ENCODE assay signal across 8 cellular contexts in genomic region chr6:106102034-106102433, GRCh38. TPM values are rescaled to one million over a fixed set of nuclear protein-coding genes. Genes with fewer than 3 reads are reported as not detected.
DNase-seq lines count a peak whose midpoint lies in the region; ATAC-seq and TF ChIP-seq lines count a peak whose summit lies in the region.

No MANE protein-coding gene starts in this region.

- CTCF ChIA-PET in activated CD4-positive, alpha-beta memory T cell treated with anti-CD3 and anti-CD28 coated beads for 36 hours (lab: Charles Lee): interaction anchor here (0.8 to 5.1 kb wide), 9 partner anchors 10 to 671 kb away, joined by 3 to 38 read pairs (median 4); no protein-coding TSS in a partner anchor

- peaks cover 82% of the 10 kb centered on the region for H3K36me3 Mint-ChIP-seq in activated CD4-positive, alpha-beta memory T cell treated with anti-CD3 and anti-CD28 coated beads for 36 hours

- H3K27me3 ChIP-seq in right atrium auricular region (peaks cover 0 to 5% of the 10 kb centered on the region in 2 donors), hepatocyte (no peaks in the 10 kb centered on the region)

- 95% methylated on average over 5 of the region's 5 CpGs for WGBS in hepatocyte (ENCODE audit: low lambda C conversion rate, missing lambda C conversion rate)

- H3K9me2 ChIP-seq in hepatocyte (replicated peaks; ENCODE audit: insufficient read depth): no peaks in the 10 kb centered on the region

- H4K20me1 ChIP-seq in hepatocyte (ENCODE audit: insufficient read depth, poor library complexity, severe bottlenecking): peaks cover 3% of the 10 kb centered on the region

- H3K4me3 Mint-ChIP-seq in activated CD4-positive, alpha-beta memory T cell treated with anti-CD3 and anti-CD28 coated beads for 36 hours: peak overlapping the region; percentile 91

- H3K36me3 ChIP-seq in right atrium auricular region (no peaks in the 10 kb centered on the region), hepatocyte (replicated peaks; ENCODE audit: insufficient read depth, low read depth) (no peaks in the 10 kb centered on the region)

- intact Hi-C loops in activated CD4-positive, alpha-beta memory T cell treated with anti-CD3 and anti-CD28 coated beads for 36 hours (cut with micrococcal nuclease): loop anchor here (1.0 to 5.0 kb wide), 7 partner anchors 12 to 180 kb away; no protein-coding TSS in a partner anchor

- no peaks in the 10 kb centered on the region for H3K27me3 Mint-ChIP-seq in activated CD4-positive, alpha-beta memory T cell treated with anti-CD3 and anti-CD28 coated beads for 36 hours

- H3K9me3 ChIP-seq in right atrium auricular region (no peaks in the 10 kb centered on the region), hepatocyte (ENCODE audit: low read depth) (no peaks in the 10 kb centered on the region)

- H3K4me1 Mint-ChIP-seq in activated CD4-positive, alpha-beta memory T cell treated with anti-CD3 and anti-CD28 coated beads for 36 hours (ENCODE audit: low read depth): peaks cover 78% of the 10 kb centered on the region

- TF ChIP-seq CTCF in right atrium auricular region (IDR thresholded peaks at IDR 0.05): no peak
- TF ChIP-seq CTCF in hepatocyte (IDR thresholded peaks at IDR 0.05; ENCODE audit: poor library complexity): no peak

- H3K27ac ChIP-seq in right atrium auricular region (no peak overlapping the region), hepatocyte (no peak overlapping the region)

- H2AFZ ChIP-seq in hepatocyte: no peak overlapping the region

- peaks cover 2% of the 10 kb centered on the region for H3K79me2 ChIP-seq in hepatocyte

- H3K4me3 ChIP-seq in right atrium auricular region (no peak overlapping the region), hepatocyte (no peak overlapping the region)

- ATAC-seq in GM18873 (IDR thresholded peaks at IDR 0.05; ENCODE audit: low FRiP score, unreplicated experiment) (peak; percentile 41), HG02798 (IDR thresholded peaks at IDR 0.05; ENCODE audit: poor library complexity, unreplicated experiment) (peak; percentile 63)

- peak overlapping the region; percentile 96 for H3K27ac Mint-ChIP-seq in activated CD4-positive, alpha-beta memory T cell treated with anti-CD3 and anti-CD28 coated beads for 36 hours

- H3K9me3 Mint-ChIP-seq in activated CD4-positive, alpha-beta memory T cell treated with anti-CD3 and anti-CD28 coated beads for 36 hours: no peaks in the 10 kb centered on the region

- H3K4me2 ChIP-seq in hepatocyte: no peak overlapping the region

- peak; percentile 80 for DNase-seq in activated CD4-positive, alpha-beta memory T cell treated with anti-CD3 and anti-CD28 coated beads for 36 hours
- peak; percentile 46 to 58 for DNase-seq in stimulated activated CD4-positive, alpha-beta T cell treated with anti-CD3 and anti-CD28 coated beads, Interleukin-2, amount 100 ng/mL, for 48 hours
- DNase-seq in NCI-H526 treated with DMSO at 0.1 percent for 48 hours (lab: John Stamatoyannopoulos, UW) (no peak), right atrium auricular region (ENCODE audit: low spot score) (no peak), hepatocyte (ENCODE audit: low spot score) (no peak), COLO829 (ENCODE audit: low spot score) (no peak)

- H3K4me1 ChIP-seq in right atrium auricular region (peaks cover 0 to 10% of the 10 kb centered on the region in 2 donors), hepatocyte (ENCODE audit: insufficient read depth) (peaks cover 16% of the 10 kb centered on the region)

- POLR2A ChIA-PET in activated CD4-positive, alpha-beta memory T cell treated with anti-CD3 and anti-CD28 coated beads for 36 hours (lab: Charles Lee): interaction anchor here (0.7 to 8.7 kb wide), 12 partner anchors 8 to 293 kb away, joined by 3 to 236 read pairs (median 12); partner anchors contain the start of gene PRDM1

RNA-seq across cellular contexts. Expression of gene PRDM1, which starts 15.9 kb away (rescaled TPM):
- 10 to 100 TPM; 70.9 to 78.9 TPM for total RNA-seq in activated CD4-positive, alpha-beta memory T cell treated with anti-CD3 and anti-CD28 coated beads for 36 hours
- total RNA-seq in right atrium auricular region (1 to 10 TPM; 1.8 to 1.9 TPM), hepatocyte (19.1 and 19.3 TPM in 2 replicates)
- 13.4 and 18.0 TPM in 2 replicates for polyA plus RNA-seq in hepatocyte

Comparison
In these comparisons a context has a peak if more than half of its experiments do, and no peak if none do; other contexts are left out.
1. DNase-seq: peak in activated CD4-positive, alpha-beta memory T cell treated with anti-CD3 and anti-CD28 coated beads for 36 hours (single experiment) and stimulated activated CD4-positive, alpha-beta T cell treated with anti-CD3 and anti-CD28 coated beads, Interleukin-2, amount 100 ng/mL, for 48 hours (2 of 2); none in NCI-H526 treated with DMSO at 0.1 percent for 48 hours (single experiment), right atrium auricular region (single experiment), hepatocyte (single experiment) and COLO829 (single experiment).